In genomic region chr10:10854715-10855114, GRCh38 we compare ENCODE assay signal across 22 cellular contexts.
A peak's percentile ranks its signal among the peaks of the same experiment; 100 is the strongest.
DNase-seq lines count a peak whose midpoint lies in the region; ATAC-seq and TF ChIP-seq lines count a peak whose summit lies in the region.
"Had no signal": no experiment of that assay in that cellular context is flagged by ENCODE, and none has a peak within 500 bp of the region (broad histone marks: within the 10 kb centered on the region; RNA-seq: fewer than 3 reads in every experiment).

No MANE protein-coding gene starts in this region.

- H4K20me1 ChIP-seq in osteoblast (ENCODE audit: insufficient read depth, low read length) = no peaks in the 10 kb centered on the region

- H3K27me3 Mint-ChIP-seq in activated T-helper 17 cell treated with anti-CD3 and anti-CD28 coated beads, Interleukin-2, amount 50 U/mL, for 72 hours = peaks cover 18% of the 10 kb centered on the region

- H3K36me3 ChIP-seq in osteoblast (ENCODE audit: insufficient read depth, low read length) = no peaks in the 10 kb centered on the region

- no peak overlapping the region for H3K27ac Mint-ChIP-seq in activated T-helper 17 cell treated with anti-CD3 and anti-CD28 coated beads, Interleukin-2, amount 50 U/mL, for 72 hours
- H3K27ac Mint-ChIP-seq: CD4-positive, alpha-beta memory T cell had no signal

- peak; percentile 2 for DNase-seq in osteoblast (ENCODE audit: insufficient read length, low spot score, missing footprints)
- no peak for DNase-seq in stimulated activated CD4-positive, alpha-beta T cell treated with anti-CD3 and anti-CD28 coated beads, Interleukin-2, amount 100 ng/mL, for 24 hours
- no peak for DNase-seq in pons (ENCODE audit: low spot score)
- DNase-seq: Calu3; CD4-positive, alpha-beta memory T cell; H7; MV-4-11; NCI-H1417; NCI-H187; NCI-H2227 treated with DMSO at 0.1 percent for 48 hours; NCI-H510A treated with DMSO at 0.1 percent for 48 hours; NCI-H774; OCI-M1; Right ventricle myocardium superior had no signal

- ATAC-seq in GM18502 (IDR thresholded peaks at IDR 0.05; ENCODE audit: poor library complexity, unreplicated experiment) (peak; percentile 20), HG02759 (IDR thresholded peaks at IDR 0.05; ENCODE audit: unreplicated experiment) (peak; percentile 23), HG03175 (IDR thresholded peaks at IDR 0.05; ENCODE audit: unreplicated experiment) (peak; percentile 13), GM19397 (IDR thresholded peaks at IDR 0.05; ENCODE audit: unreplicated experiment) (no peak)
- no peak for ATAC-seq in activated T-helper 17 cell treated with anti-CD3 and anti-CD28 coated beads, Interleukin-2, amount 50 U/mL, for 72 hours (replicated peaks)
- ATAC-seq: A549 had no signal

- no peaks in the 10 kb centered on the region for H3K27me3 ChIP-seq in osteoblast (ENCODE audit: insufficient read depth, low read length)

- no peak overlapping the region for H3K4me3 ChIP-seq in osteoblast (ENCODE audit: insufficient read depth, low read length)
- H3K4me3 ChIP-seq: A549 had no signal

- no peaks in the 10 kb centered on the region for H3K79me2 ChIP-seq in osteoblast (ENCODE audit: insufficient read depth, low read length)

- no peaks in the 10 kb centered on the region for H3K9me3 ChIP-seq in osteoblast (ENCODE audit: low read depth, low read length)

- H3K4me3 Mint-ChIP-seq in activated T-helper 17 cell treated with anti-CD3 and anti-CD28 coated beads, Interleukin-2, amount 50 U/mL, for 72 hours = no peak overlapping the region
- H3K4me3 Mint-ChIP-seq: CD4-positive, alpha-beta memory T cell had no signal

- H3K9me3 Mint-ChIP-seq in activated T-helper 17 cell treated with anti-CD3 and anti-CD28 coated beads, Interleukin-2, amount 50 U/mL, for 72 hours = no peaks in the 10 kb centered on the region

- H3K4me2 ChIP-seq in osteoblast (ENCODE audit: insufficient read depth, low read length) = no peak overlapping the region
- H3K4me2 ChIP-seq: A549, KMS-11 had no signal

- no peak overlapping the region for H3K27ac ChIP-seq in osteoblast (ENCODE audit: low read depth, low read length)
- H3K27ac ChIP-seq: A549, HL-60, KMS-11 had no signal

- no peak for TF ChIP-seq CTCF in osteoblast (IDR thresholded peaks at IDR 0.05; ENCODE audit: extremely low read depth, low read depth, low read length)

- H3K4me1 Mint-ChIP-seq in activated T-helper 17 cell treated with anti-CD3 and anti-CD28 coated beads, Interleukin-2, amount 50 U/mL, for 72 hours = no peaks in the 10 kb centered on the region
- H3K4me1 Mint-ChIP-seq: CD4-positive, alpha-beta memory T cell had no signal

- no peaks in the 10 kb centered on the region for H3K4me1 ChIP-seq in osteoblast (ENCODE audit: insufficient read depth, low read length)
- H3K4me1 ChIP-seq: A549 had no signal

- H2AFZ ChIP-seq in osteoblast (ENCODE audit: low read length) = no peak overlapping the region

- H3K36me3 Mint-ChIP-seq in activated T-helper 17 cell treated with anti-CD3 and anti-CD28 coated beads, Interleukin-2, amount 50 U/mL, for 72 hours (ENCODE audit: low read depth) = no peaks in the 10 kb centered on the region
- H3K36me3 Mint-ChIP-seq: CD4-positive, alpha-beta memory T cell had no signal

Comparison
In these comparisons a context has a peak if more than half of its experiments do, and no peak if none do; other contexts are left out.
1. ATAC-seq: peak in GM18502 (single experiment), HG02759 (single experiment) and HG03175 (single experiment); none in activated T-helper 17 cell treated with anti-CD3 and anti-CD28 coated beads, Interleukin-2, amount 50 U/mL, for 72 hours (single experiment) and GM19397 (single experiment).